ENCODE assay signal across 19 cellular contexts in the genomic region with DNA sequence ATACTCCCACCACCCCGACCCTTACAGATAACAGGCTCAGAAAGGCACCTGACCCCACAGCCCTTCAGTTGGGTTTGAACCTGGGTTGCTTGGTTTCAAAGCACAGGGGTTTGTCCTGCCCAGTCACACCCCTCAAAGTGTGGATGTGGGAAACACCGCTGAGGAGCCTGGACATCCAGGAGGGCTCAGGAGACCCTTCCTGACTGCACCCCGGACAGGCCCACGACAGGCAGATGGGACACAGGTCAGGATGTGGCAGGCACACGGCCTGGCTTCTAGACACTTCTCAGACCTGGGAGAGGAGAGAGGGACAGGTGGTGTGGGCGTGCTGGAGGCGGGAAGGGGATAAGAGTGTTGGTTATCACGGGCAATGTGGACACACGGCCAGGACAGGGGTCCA.
"Had no signal": no experiment of that assay in that cellular context is flagged by ENCODE, and none has a peak within 500 bp of the region (broad histone marks: within the 10 kb centered on the region; RNA-seq: fewer than 3 reads in every experiment).

No MANE protein-coding gene starts in this region.

- H3K4me1 Mint-ChIP-seq: mesothelial cell of epicardium; naive thymus-derived CD8-positive, alpha-beta T cell; stimulated activated effector memory CD8-positive, alpha-beta T cell treated with anti-CD3 and anti-CD28 coated beads, Interleukin-12 subunit alpha, Interleukin-12 subunit beta, amount 100 ng/mL, for 72 hours; stimulated activated naive CD8-positive, alpha-beta T cell treated with anti-CD3 and anti-CD28 coated beads, Interleukin-15, amount 100 ng/mL, for 72 hours had no signal

- H3K36me3 ChIP-seq: left lung, pancreas, tibial artery had no signal

- H3K4me1 ChIP-seq: left lung, pancreas, psoas muscle, tibial artery had no signal

- H3K36me3 Mint-ChIP-seq: mesothelial cell of epicardium; naive thymus-derived CD8-positive, alpha-beta T cell; stimulated activated effector memory CD8-positive, alpha-beta T cell treated with anti-CD3 and anti-CD28 coated beads, Interleukin-12 subunit alpha, Interleukin-12 subunit beta, amount 100 ng/mL, for 72 hours had no signal

- H3K9me3 Mint-ChIP-seq: activated CD8-positive, alpha-beta T cell treated with anti-CD3 and anti-CD28 coated beads for 36 hours; dendritic cell treated with granulocyte-macrophage colony-stimulating factor and Interleukin-4, amounts not matched to agents 40 ng/mL and 50 ng/mL, for 4 days; mesothelial cell of epicardium; stimulated activated effector memory CD8-positive, alpha-beta T cell treated with anti-CD3 and anti-CD28 coated beads, Interleukin-12 subunit alpha, Interleukin-12 subunit beta, amount 100 ng/mL, for 72 hours; stimulated activated naive CD8-positive, alpha-beta T cell treated with anti-CD3 and anti-CD28 coated beads, Interleukin-15, amount 100 ng/mL, for 72 hours had no signal

- H3K27ac ChIP-seq: left lung, pancreas, psoas muscle, tibial artery had no signal

- H3K4me3 Mint-ChIP-seq: activated CD8-positive, alpha-beta T cell treated with anti-CD3 and anti-CD28 coated beads for 36 hours; dendritic cell treated with granulocyte-macrophage colony-stimulating factor and Interleukin-4, amounts not matched to agents 40 ng/mL and 50 ng/mL, for 4 days; mesothelial cell of epicardium; naive thymus-derived CD8-positive, alpha-beta T cell; stimulated activated effector memory CD8-positive, alpha-beta T cell treated with anti-CD3 and anti-CD28 coated beads, Interleukin-12 subunit alpha, Interleukin-12 subunit beta, amount 100 ng/mL, for 72 hours; stimulated activated naive CD8-positive, alpha-beta T cell treated with anti-CD3 and anti-CD28 coated beads, Interleukin-15, amount 100 ng/mL, for 72 hours had no signal

- H3K27me3 ChIP-seq: pancreas had no signal

- H3K9me3 ChIP-seq: left lung, pancreas, psoas muscle had no signal

- H3K4me3 ChIP-seq: left lung, pancreas, psoas muscle, tibial artery had no signal

- H3K27ac Mint-ChIP-seq: activated CD8-positive, alpha-beta T cell treated with anti-CD3 and anti-CD28 coated beads for 36 hours; dendritic cell treated with granulocyte-macrophage colony-stimulating factor and Interleukin-4, amounts not matched to agents 40 ng/mL and 50 ng/mL, for 4 days; mesothelial cell of epicardium; stimulated activated effector memory CD8-positive, alpha-beta T cell treated with anti-CD3 and anti-CD28 coated beads, Interleukin-12 subunit alpha, Interleukin-12 subunit beta, amount 100 ng/mL, for 72 hours; stimulated activated naive CD8-positive, alpha-beta T cell treated with anti-CD3 and anti-CD28 coated beads, Interleukin-15, amount 100 ng/mL, for 72 hours had no signal

- DNase-seq: activated CD4-positive, alpha-beta T cell treated with anti-CD3 and anti-CD28 coated beads for 48 hours; activated CD8-positive, alpha-beta T cell treated with anti-CD3 and anti-CD28 coated beads for 36 hours; activated naive CD4-positive, alpha-beta T cell treated with Interleukin-2 at 50 U/mL for 16 hours; activated T-cell treated with anti-CD3 and anti-CD28 coated beads, Interleukin-2, amount 50 U/mL, for 1 hour; amygdala; cerebellar nuclear complex; effector CD4-positive, alpha-beta T cell; foreskin fibroblast; psoas muscle; right cardiac atrium; stimulated activated CD4-positive, alpha-beta T cell treated with anti-CD3 and anti-CD28 coated beads, Interleukin-1b, Interleukin-23, amount 100 ng/mL, for 48 hours; stimulated activated naive CD8-positive, alpha-beta T cell treated with anti-CD3 and anti-CD28 coated beads, Interleukin-15, amount 100 ng/mL, for 72 hours had no signal
